ENCODE assay signal across 10 cellular contexts in genomic region chr6:106527979-106528378, GRCh38.
A peak's percentile ranks its signal among the peaks of the same experiment; 100 is the strongest.
DNase-seq lines count a peak whose midpoint lies in the region; ATAC-seq, FAIRE-seq and TF ChIP-seq lines count a peak whose summit lies in the region.
"Had no signal": no experiment of that assay in that cellular context is flagged by ENCODE, and none has a peak within 500 bp of the region (broad histone marks: within the 10 kb centered on the region; RNA-seq: fewer than 3 reads in every experiment).

No MANE protein-coding gene starts in this region.

- H3K27ac Mint-ChIP-seq in Calu3 (ENCODE audit: unreplicated experiment) (peak overlapping the region; percentile 91), H9 (no peak overlapping the region; a peak in 1 of 7 replicates)

- no peaks in the 10 kb centered on the region for H3K9me3 ChIP-seq in K562 (replicated peaks; ENCODE audit: control insufficient read depth, insufficient read depth, low read depth, low read length)
- no peaks in the 10 kb centered on the region for H3K9me3 ChIP-seq in H9 (ENCODE audit: control insufficient read depth, low read depth, low read length)
- H3K9me3 ChIP-seq: colonic mucosa had no signal

- H3K9ac ChIP-seq in K562 (ENCODE audit: insufficient read depth in 1 of 2, low read depth in 2 of 2, low read length in 2 of 2): no peak overlapping the region
- no peak overlapping the region for H3K9ac ChIP-seq in H9 (ENCODE audit: extremely low read depth, insufficient read length, low read length)

- no peak for ATAC-seq in K562
- no peak for ATAC-seq in GM18519 (IDR thresholded peaks at IDR 0.05; ENCODE audit: low FRiP score, unreplicated experiment)
- ATAC-seq: sciatic nerve had no signal

- no peaks in the 10 kb centered on the region for H3K27me3 Mint-ChIP-seq in Calu3 (ENCODE audit: unreplicated experiment)
- no peaks in the 10 kb centered on the region for H3K27me3 Mint-ChIP-seq in H9 (ENCODE audit: low read depth)

- no peaks in the 10 kb centered on the region for H3K9me1 ChIP-seq in K562 (ENCODE audit: control insufficient read depth, insufficient read depth, low read length)

- no peak overlapping the region for H3K4ac ChIP-seq in H9 (ENCODE audit: low read depth, low read length)

- TF ChIP-seq EP300 in K562 (IDR thresholded peaks at IDR 0.05; ENCODE audit: low read length): no peak

- H3K36me3 Mint-ChIP-seq in Calu3 (ENCODE audit: insufficient read depth, unreplicated experiment) (peaks cover 21% of the 10 kb centered on the region), H9 (ENCODE audit: insufficient read depth in 1 of 3, low read depth in 3 of 3) (no peaks in the 10 kb centered on the region)

- H2BK15ac ChIP-seq in H9 (ENCODE audit: low read depth, low read length): no peak overlapping the region

- no peak overlapping the region for H2BK5ac ChIP-seq in H9 (ENCODE audit: insufficient read length, low read length)

- 0% methylated on average over 3 of the region's 3 CpGs for WGBS in K562 (ENCODE audit: insufficient coverage, low coverage, missing lambda C conversion rate)
- WGBS in H9 (ENCODE audit: extremely low coverage, insufficient read length, low lambda C conversion rate): no CpG with 5 or more reads among the region's 3 CpGs

- H3K27ac ChIP-seq in K562 (ENCODE audit: extremely low read depth, low read depth, low read length): no peak overlapping the region
- H3K27ac ChIP-seq in H9 (ENCODE audit: insufficient read length, low read depth, low read length): no peak overlapping the region
- H3K27ac ChIP-seq: colonic mucosa had no signal

- H3K4me3 ChIP-seq in K562: no peak overlapping the region
- H3K4me3 ChIP-seq: colonic mucosa had no signal

- FAIRE-seq in K562 (lab: Jason Lieb, UNC): no peak

- H3K79me2 ChIP-seq in K562 (ENCODE audit: control insufficient read depth, insufficient read depth, low read length) (no peaks in the 10 kb centered on the region), H9 (ENCODE audit: insufficient read depth, low read length) (no peaks in the 10 kb centered on the region)

- no peak overlapping the region for H3T11ph ChIP-seq in H9 (ENCODE audit: low read length)

- no peak overlapping the region for H3K14ac ChIP-seq in H9 (ENCODE audit: insufficient read depth, low read length)

- TF ChIP-seq RAD21 in K562 (CRISPR knock-in tag; conservative IDR thresholded peaks at IDR 0.05 in 1 of 2, IDR thresholded peaks at IDR 0.05 in 1 of 2): no peak

- H4K5ac ChIP-seq in H9 (ENCODE audit: insufficient read length, low read depth, low read length): no peak overlapping the region

- no peak for TF ChIP-seq CTCF in Calu3 (IDR thresholded peaks at IDR 0.05; ENCODE audit: unreplicated experiment)
- no peak for TF ChIP-seq CTCF in K562 (IDR thresholded peaks at IDR 0.05 in 2 of 3, conservative IDR thresholded peaks at IDR 0.05 in 1 of 3; ENCODE audit: insufficient read depth in 2 of 3, low read depth in 1 of 3, low read length in 3 of 3)
- no peak for TF ChIP-seq CTCF in H9 (conservative IDR thresholded peaks at IDR 0.05)

- no peaks in the 10 kb centered on the region for H3K36me3 ChIP-seq in K562 (ENCODE audit: control insufficient read depth, insufficient read depth, low read length)
- H3K36me3 ChIP-seq: colonic mucosa had no signal

- no peak overlapping the region for H4K91ac ChIP-seq in H9 (ENCODE audit: insufficient read length, low read depth, low read length)

- CTCF ChIA-PET in Calu3 (lab: Charles Lee): no interaction called here
- CTCF ChIA-PET in K562 (lab: Yijun Ruan, JAX; ENCODE audit: low intra/inter-chr PET ratio): no interaction called here

- H3K23me2 ChIP-seq in H9 (ENCODE audit: insufficient read length, low read depth, low read length, poor library complexity, severe bottlenecking): no peaks in the 10 kb centered on the region

- TF ChIP-seq POLR2A in K562 (conservative IDR thresholded peaks at IDR 0.05): no peak

- POLR2A ChIA-PET in K562 (lab: Yijun Ruan, JAX): no interaction called here

- DNase-seq in Calu3: no peak
- peak; percentile 78 for DNase-seq in LoVo (ENCODE audit: low spot score)
- DNase-seq in K562 (ENCODE audit: extremely low read depth in 1 of 4, low spot score in 3 of 4): no peak
- DNase-seq in non-pigmented ciliary epithelial cell (ENCODE audit: low read depth): peak; percentile 84
- no peak for DNase-seq in NCI-H82 (lab: John Stamatoyannopoulos, UW)
- no peak for DNase-seq in H9
- DNase-seq: colonic mucosa, islet precursor cell had no signal

- BruUV-seq in Calu3 (replicated peaks; lab: Mats Ljungman, UMichigan) (no TSS peak), K562 (replicated peaks; lab: Mats Ljungman, UMichigan) (no TSS peak)

- H3K4me1 ChIP-seq in K562 (replicated peaks in 1 of 2; ENCODE audit: control insufficient read depth in 2 of 2, insufficient read depth in 2 of 2, low read length in 2 of 2) (no peaks in the 10 kb centered on the region), H9 (ENCODE audit: insufficient read depth, low read length) (no peaks in the 10 kb centered on the region; the same call in 1 of the 2 replicates)

- in situ Hi-C loops in K562 (cut with MboI): no loop called here

- H3K56ac ChIP-seq in H9 (ENCODE audit: insufficient read length, low read depth, low read length): no peak overlapping the region

- H3K27me3 ChIP-seq in K562 (ENCODE audit: control insufficient read depth in 2 of 2, insufficient read depth in 2 of 2, low read length in 2 of 2): peaks cover 0 to 6% of the 10 kb centered on the region in 2 experiments; a peak in 3 of 5 replicates
- no peaks in the 10 kb centered on the region for H3K27me3 ChIP-seq in H9 (ENCODE audit: insufficient read depth, low read length)
- H3K27me3 ChIP-seq: colonic mucosa had no signal

- H2AFZ ChIP-seq in K562 (ENCODE audit: low read depth, low read length) (no peak overlapping the region), H9 (ENCODE audit: low read length) (no peak overlapping the region)

- no peaks in the 10 kb centered on the region for H3K9me3 Mint-ChIP-seq in Calu3 (ENCODE audit: low read depth, unreplicated experiment)
- no peaks in the 10 kb centered on the region for H3K9me3 Mint-ChIP-seq in H9

- intact Hi-C loops in Calu3 (cut with micrococcal nuclease; ENCODE audit: unreplicated experiment): no loop called here
- intact Hi-C loops in K562 (cut with micrococcal nuclease): no loop called here

- H2BK20ac ChIP-seq in H9 (ENCODE audit: low read depth, low read length, poor library complexity, severe bottlenecking): no peak overlapping the region

- H2AK5ac ChIP-seq in H9 (ENCODE audit: insufficient read length, low read length): no peak overlapping the region

- H3K4me1 Mint-ChIP-seq in Calu3 (ENCODE audit: low read depth, unreplicated experiment): peaks cover 68% of the 10 kb centered on the region
- H3K4me1 Mint-ChIP-seq in H9: peaks cover 6 to 9% of the 10 kb centered on the region in 2 experiments; a peak in 3 of 4 replicates

- H4K8ac ChIP-seq in H9 (replicated peaks; ENCODE audit: insufficient read length, low read depth, low read length): no peak overlapping the region

- H3K4me2 ChIP-seq in K562 (ENCODE audit: insufficient read depth, low read length) (no peak overlapping the region), H9 (ENCODE audit: insufficient read depth, insufficient read length, low read length) (no peak overlapping the region)

- no peak overlapping the region for H3K23ac ChIP-seq in H9 (ENCODE audit: insufficient read length, low read depth, low read length)

- no peaks in the 10 kb centered on the region for H3K79me1 ChIP-seq in H9 (ENCODE audit: insufficient read depth, low read depth, low read length, poor library complexity, severe bottlenecking)

- H3K4me3 Mint-ChIP-seq in Calu3 (ENCODE audit: low read depth, unreplicated experiment) (no peak overlapping the region), H9 (no peak overlapping the region)

- no peak overlapping the region for H2BK12ac ChIP-seq in H9 (ENCODE audit: insufficient read length, low read depth, low read length)

- H4K20me1 ChIP-seq in K562 (replicated peaks; ENCODE audit: control insufficient read depth, insufficient read depth, low read length) (no peaks in the 10 kb centered on the region), H9 (ENCODE audit: control insufficient read depth, insufficient read depth, insufficient read length) (no peaks in the 10 kb centered on the region)

- H2BK120ac ChIP-seq in H9 (ENCODE audit: low read depth, low read length, poor library complexity, severe bottlenecking): no peak overlapping the region

- H3K18ac ChIP-seq in H9 (ENCODE audit: insufficient read length, low read depth, low read length): no peak overlapping the region

TF ChIP-seq in K562, 482 proteins besides CTCF, POLR2A, EP300 and RAD21 (continues in another document):
- no peak for TF ChIP-seq STAT6 (CRISPR knock-in tag; IDR thresholded peaks at IDR 0.05)

Comparison
In these comparisons a context has a peak if more than half of its experiments do, and no peak if none do; other contexts are left out.
1. DNase-seq: peak in LoVo (single experiment) and non-pigmented ciliary epithelial cell (single experiment); none in Calu3 (single experiment), K562 (0 of 4), NCI-H82 (single experiment) and H9 (single experiment).